In the genomic region with DNA sequence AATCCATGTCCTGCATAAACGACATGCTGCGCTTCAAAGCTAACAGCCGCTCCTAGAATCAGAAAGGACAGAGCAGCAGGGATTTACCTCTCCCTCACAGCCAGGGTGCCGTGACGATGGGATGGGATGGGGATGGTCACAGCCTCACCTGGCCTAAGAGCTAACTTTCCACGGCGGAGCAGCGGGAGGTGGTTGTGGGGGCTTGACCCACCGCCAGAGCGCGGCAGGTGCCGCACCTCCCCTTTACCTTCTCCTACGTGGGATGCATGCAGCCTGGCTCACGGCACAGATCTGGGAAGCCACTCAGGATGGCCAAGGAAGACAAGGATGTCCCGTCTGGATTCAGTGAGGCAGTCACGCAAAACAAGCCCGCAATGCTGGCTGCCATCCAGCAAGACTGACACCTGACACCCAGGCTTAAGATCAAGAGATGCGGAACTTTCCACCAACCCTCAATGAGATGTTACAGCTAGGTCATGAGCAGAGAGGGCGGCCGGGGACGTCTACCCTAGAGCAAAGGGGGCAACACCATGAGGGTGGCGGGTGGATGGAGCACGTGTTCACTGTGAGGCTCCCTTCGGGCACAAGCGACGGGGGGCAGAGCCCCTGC, we compare ENCODE assay signal across 18 cellular contexts. TPM values are rescaled to one million over a fixed set of nuclear protein-coding genes. Genes with fewer than 3 reads are reported as not detected.
"Had no signal": no experiment of that assay in that cellular context is flagged by ENCODE, and none has a peak within 500 bp of the region (broad histone marks: within the 10 kb centered on the region; RNA-seq: fewer than 3 reads in every experiment).

No MANE protein-coding gene starts in this region.

- ATAC-seq: activated CD4-positive, CD25-positive, alpha-beta regulatory T cell treated with anti-CD3 and anti-CD28 coated beads, Interleukin-2, amount 50 U/mL, for 24 hours; activated T-cell treated with anti-CD3 and anti-CD28 coated beads, Interleukin-2, amount 50 U/mL, for 72 hours; naive thymus-derived CD8-positive, alpha-beta T cell had no signal

- H3K27me3 ChIP-seq: breast epithelium, neutrophil, thyroid gland had no signal

- H3K27ac Mint-ChIP-seq: activated naive CD4-positive, alpha-beta T cell treated with anti-CD3 and anti-CD28 coated beads, Interleukin-2, amount 50 U/mL, for 24 hours; activated T-cell treated with anti-CD3 and anti-CD28 coated beads, Interleukin-2, amount 50 U/mL, for 72 hours; dendritic cell treated with granulocyte-macrophage colony-stimulating factor and Interleukin-4, amounts not matched to agents 40 ng/mL and 50 ng/mL, for 4 days had no signal

- DNase-seq: activated CD4-positive, alpha-beta T cell treated with anti-CD3 and anti-CD28 coated beads, Interleukin-2, amount 50 U/mL, for 1 hour; activated CD8-positive, alpha-beta memory T cell treated with anti-CD3 and anti-CD28 coated beads, Interleukin-2, amount 50 U/mL, for 4 hours; activated effector memory CD4-positive, alpha-beta T cell treated with anti-CD3 and anti-CD28 coated beads, Interleukin-2, amount 50 U/mL, for 16 hours; activated T-cell treated with anti-CD3 and anti-CD28 coated beads, Interleukin-2, amount 50 U/mL, for 72 hours; cerebellar nuclear complex; effector memory CD4-positive, alpha-beta T cell; naive thymus-derived CD8-positive, alpha-beta T cell; stimulated activated CD8-positive, alpha-beta memory T cell treated with anti-CD3 and anti-CD28 coated beads, Interleukin-4, amount 100 ng/mL, for 48 hours; stimulated activated naive CD4-positive, alpha-beta T cell treated with Interleukin-2 at 50 U/mL for 16 hours; T-helper 1 cell; thyroid gland had no signal

- FAIRE-seq: astrocyte had no signal

- H3K9me3 ChIP-seq: breast epithelium, neutrophil, thyroid gland had no signal

- H3K4me3 Mint-ChIP-seq: activated naive CD4-positive, alpha-beta T cell treated with anti-CD3 and anti-CD28 coated beads, Interleukin-2, amount 50 U/mL, for 24 hours; activated T-cell treated with anti-CD3 and anti-CD28 coated beads, Interleukin-2, amount 50 U/mL, for 72 hours; dendritic cell treated with granulocyte-macrophage colony-stimulating factor and Interleukin-4, amounts not matched to agents 40 ng/mL and 50 ng/mL, for 4 days had no signal

- H2AFZ ChIP-seq: parathyroid adenoma had no signal

- H3K27ac ChIP-seq: breast epithelium, neutrophil, parathyroid adenoma, thyroid gland had no signal

- H3K9ac ChIP-seq: parathyroid adenoma had no signal

- H3K4me3 ChIP-seq: breast epithelium, thyroid gland had no signal

- H3K27me3 Mint-ChIP-seq: activated naive CD4-positive, alpha-beta T cell treated with anti-CD3 and anti-CD28 coated beads, Interleukin-2, amount 50 U/mL, for 24 hours; dendritic cell treated with granulocyte-macrophage colony-stimulating factor and Interleukin-4, amounts not matched to agents 40 ng/mL and 50 ng/mL, for 4 days; naive thymus-derived CD8-positive, alpha-beta T cell had no signal

RNA-seq across cellular contexts. Expression of a gene that starts 36.0 kb away (rescaled TPM):
- polyA plus RNA-seq: naive thymus-derived CD8-positive, alpha-beta T cell had no signal
